Comparison of ENCODE assay signal across 37 cellular contexts in genomic region chr6:127389706-127390105, GRCh38.
"Had no signal": no experiment of that assay in that cellular context is flagged by ENCODE, and none has a peak within 500 bp of the region (broad histone marks: within the 10 kb centered on the region; RNA-seq: fewer than 3 reads in every experiment).

No MANE protein-coding gene starts in this region.

- H3K36me3 Mint-ChIP-seq: activated CD8-positive, alpha-beta memory T cell treated with anti-CD3 and anti-CD28 coated beads, Interleukin-2, amount 10 ng/mL, durations not matched to agents 7 days and 5 days; activated naive CD4-positive, alpha-beta T cell treated with anti-CD3 and anti-CD28 coated beads, Interleukin-2, amount 10 ng/mL, durations not matched to agents 7 days and 5 days; activated naive CD4-positive, alpha-beta T cell treated with anti-CD3 and anti-CD28 coated beads, Interleukin-2, amount 50 U/mL, for 24 hours; activated naive CD8-positive, alpha-beta T cell treated with anti-CD3 and anti-CD28 coated beads, Interleukin-2, amount 10 ng/mL, durations not matched to agents 7 days and 5 days; WTC11 had no signal

- H3K4me1 ChIP-seq: ascending aorta had no signal

- H3K4me3 Mint-ChIP-seq: activated CD4-positive, alpha-beta memory T cell treated with anti-CD3 and anti-CD28 coated beads, Interleukin-2, amount 10 ng/mL, durations not matched to agents 7 days and 5 days; activated CD4-positive, alpha-beta T cell treated with anti-CD3 and anti-CD28 coated beads for 36 hours; activated CD4-positive, alpha-beta T cell treated with anti-CD3 and anti-CD28 coated beads, Interleukin-2, amount 10 ng/mL, durations not matched to agents 7 days and 5 days; activated CD8-positive, alpha-beta memory T cell treated with anti-CD3 and anti-CD28 coated beads, Interleukin-2, amount 10 ng/mL, durations not matched to agents 7 days and 5 days; activated CD8-positive, alpha-beta T cell treated with anti-CD3 and anti-CD28 coated beads, Interleukin-2, amount 10 ng/mL, durations not matched to agents 7 days and 5 days; activated naive CD4-positive, alpha-beta T cell treated with anti-CD3 and anti-CD28 coated beads, Interleukin-2, amount 10 ng/mL, durations not matched to agents 7 days and 5 days; activated naive CD4-positive, alpha-beta T cell treated with anti-CD3 and anti-CD28 coated beads, Interleukin-2, amount 50 U/mL, for 24 hours; activated naive CD8-positive, alpha-beta T cell; activated naive CD8-positive, alpha-beta T cell treated with anti-CD3 and anti-CD28 coated beads, Interleukin-2, amount 10 ng/mL, durations not matched to agents 7 days and 5 days; activated naive CD8-positive, alpha-beta T cell treated with anti-CD3 and anti-CD28 coated beads, Interleukin-2, amount 50 U/mL, for 24 hours; activated T-cell treated with anti-CD3 and anti-CD28 coated beads, Interleukin-2, amount 50 U/mL, for 24 hours; brain; central memory CD8-positive, alpha-beta T cell; T-helper 1 cell treated with Interleukin-12 subunit alpha and Interleukin-12 subunit beta and Interleukin-4 antibody, amounts not matched to agents 30 μg/mL and 1 μg/mL, for 36 hours; T-helper 2 cell treated with Interferon-gamma antibody and Interleukin-4, amounts not matched to agents 5 μg/mL and 100 μg/mL, for 36 hours; WTC11 had no signal

- H3K27ac Mint-ChIP-seq: activated CD4-positive, alpha-beta memory T cell treated with anti-CD3 and anti-CD28 coated beads, Interleukin-2, amount 10 ng/mL, durations not matched to agents 7 days and 5 days; activated CD4-positive, alpha-beta T cell treated with anti-CD3 and anti-CD28 coated beads for 36 hours; activated CD4-positive, alpha-beta T cell treated with anti-CD3 and anti-CD28 coated beads, Interleukin-2, amount 10 ng/mL, durations not matched to agents 7 days and 5 days; activated CD8-positive, alpha-beta memory T cell treated with anti-CD3 and anti-CD28 coated beads, Interleukin-2, amount 10 ng/mL, durations not matched to agents 7 days and 5 days; activated CD8-positive, alpha-beta T cell treated with anti-CD3 and anti-CD28 coated beads, Interleukin-2, amount 10 ng/mL, durations not matched to agents 7 days and 5 days; activated naive CD4-positive, alpha-beta T cell treated with anti-CD3 and anti-CD28 coated beads, Interleukin-2, amount 10 ng/mL, durations not matched to agents 7 days and 5 days; activated naive CD4-positive, alpha-beta T cell treated with anti-CD3 and anti-CD28 coated beads, Interleukin-2, amount 50 U/mL, for 24 hours; activated naive CD8-positive, alpha-beta T cell; activated naive CD8-positive, alpha-beta T cell treated with anti-CD3 and anti-CD28 coated beads, Interleukin-2, amount 10 ng/mL, durations not matched to agents 7 days and 5 days; activated naive CD8-positive, alpha-beta T cell treated with anti-CD3 and anti-CD28 coated beads, Interleukin-2, amount 50 U/mL, for 24 hours; activated T-cell treated with anti-CD3 and anti-CD28 coated beads, Interleukin-2, amount 50 U/mL, for 24 hours; activated T-helper 2 cell treated with anti-CD3 and anti-CD28 coated beads, Interferon-gamma antibody, Interleukin-2, Interleukin-4, amounts not matched to agents 10 μg/mL and 5 μg/mL and 100 μg/mL, durations not matched to agents 14 hours and 24 hours and 36 hours; brain; T-helper 1 cell treated with Interleukin-12 subunit alpha and Interleukin-12 subunit beta and Interleukin-4 antibody, amounts not matched to agents 30 μg/mL and 1 μg/mL, for 36 hours; T-helper 2 cell treated with Interferon-gamma antibody and Interleukin-4, amounts not matched to agents 5 μg/mL and 100 μg/mL, for 36 hours; WTC11 had no signal

- H3K27me3 Mint-ChIP-seq: activated CD4-positive, alpha-beta T cell treated with anti-CD3 and anti-CD28 coated beads, Interleukin-2, amount 10 ng/mL, durations not matched to agents 7 days and 5 days; activated naive CD4-positive, alpha-beta T cell treated with anti-CD3 and anti-CD28 coated beads, Interleukin-2, amount 10 ng/mL, durations not matched to agents 7 days and 5 days; brain had no signal

- H3K9me3 ChIP-seq: ascending aorta had no signal

- H3K27me3 ChIP-seq: ascending aorta, cardiac muscle cell had no signal

- H3K9me3 Mint-ChIP-seq: activated CD4-positive, alpha-beta memory T cell treated with anti-CD3 and anti-CD28 coated beads, Interleukin-2, amount 10 ng/mL, durations not matched to agents 7 days and 5 days; activated CD4-positive, alpha-beta T cell treated with anti-CD3 and anti-CD28 coated beads, Interleukin-2, amount 10 ng/mL, durations not matched to agents 7 days and 5 days; activated naive CD4-positive, alpha-beta T cell treated with anti-CD3 and anti-CD28 coated beads, Interleukin-2, amount 10 ng/mL, durations not matched to agents 7 days and 5 days; activated naive CD4-positive, alpha-beta T cell treated with anti-CD3 and anti-CD28 coated beads, Interleukin-2, amount 50 U/mL, for 24 hours; activated naive CD8-positive, alpha-beta T cell treated with anti-CD3 and anti-CD28 coated beads, Interleukin-2, amount 10 ng/mL, durations not matched to agents 7 days and 5 days; activated naive CD8-positive, alpha-beta T cell treated with anti-CD3 and anti-CD28 coated beads, Interleukin-2, amount 50 U/mL, for 24 hours; activated T-cell treated with anti-CD3 and anti-CD28 coated beads, Interleukin-2, amount 50 U/mL, for 24 hours; activated T-helper 2 cell treated with anti-CD3 and anti-CD28 coated beads, Interferon-gamma antibody, Interleukin-2, Interleukin-4, amounts not matched to agents 10 μg/mL and 5 μg/mL and 100 μg/mL, durations not matched to agents 14 hours and 24 hours and 36 hours; brain; central memory CD8-positive, alpha-beta T cell; T-helper 1 cell treated with Interleukin-12 subunit alpha and Interleukin-12 subunit beta and Interleukin-4 antibody, amounts not matched to agents 30 μg/mL and 1 μg/mL, for 36 hours; T-helper 2 cell treated with Interferon-gamma antibody and Interleukin-4, amounts not matched to agents 5 μg/mL and 100 μg/mL, for 36 hours; WTC11 had no signal

- H3K27ac ChIP-seq: ascending aorta, cardiac muscle cell, WERI-Rb-1 had no signal

- DNase-seq: activated CD4-positive, alpha-beta memory T cell treated with anti-CD3 and anti-CD28 coated beads, Interleukin-2, amount 10 ng/mL, durations not matched to agents 7 days and 5 days; activated CD4-positive, alpha-beta T cell treated with anti-CD3 and anti-CD28 coated beads for 1 hour; activated CD4-positive, alpha-beta T cell treated with anti-CD3 and anti-CD28 coated beads for 36 hours; activated CD4-positive, alpha-beta T cell treated with anti-CD3 and anti-CD28 coated beads for 48 hours; activated CD4-positive, alpha-beta T cell treated with anti-CD3 and anti-CD28 coated beads, Interleukin-2, amount 10 ng/mL, durations not matched to agents 7 days and 5 days; activated CD4-positive, alpha-beta T cell treated with anti-CD3 and anti-CD28 coated beads, Interleukin-2, amount 50 U/mL, for 48 hours; activated CD4-positive, CD25-positive, alpha-beta regulatory T cell; activated CD8-positive, alpha-beta memory T cell treated with anti-CD3 and anti-CD28 coated beads for 24 hours; activated CD8-positive, alpha-beta memory T cell treated with anti-CD3 and anti-CD28 coated beads, Interleukin-2, amount 10 ng/mL, durations not matched to agents 7 days and 5 days; activated CD8-positive, alpha-beta memory T cell treated with anti-CD3 and anti-CD28 coated beads, Interleukin-2, amount 50 U/mL, for 48 hours; activated CD8-positive, alpha-beta T cell treated with anti-CD3 and anti-CD28 coated beads, Interleukin-2, amount 10 ng/mL, durations not matched to agents 7 days and 5 days; activated effector memory CD4-positive, alpha-beta T cell treated with Interleukin-2 at 50 U/mL for 16 hours; activated gamma-delta T cell; activated naive CD4-positive, alpha-beta T cell treated with anti-CD3 and anti-CD28 coated beads, Interleukin-2, amount 10 ng/mL, durations not matched to agents 7 days and 5 days; activated naive CD4-positive, alpha-beta T cell treated with Interleukin-2 at 50 U/mL for 16 hours; activated naive CD8-positive, alpha-beta T cell treated with anti-CD3 and anti-CD28 coated beads, Interleukin-2, amount 10 ng/mL, durations not matched to agents 7 days and 5 days; activated naive CD8-positive, alpha-beta T cell treated with anti-CD3 and anti-CD28 coated beads, Interleukin-2, amount 50 U/mL, for 24 hours; activated T-cell treated with anti-CD3 and anti-CD28 coated beads, Interleukin-2, amount 50 U/mL, for 24 hours; activated T-cell treated with anti-CD3 and anti-CD28 coated beads, Interleukin-2, amount 50 U/mL, for 48 hours; amygdala; anterior cingulate cortex; caudate nucleus; cerebellar nuclear complex; T-helper 1 cell; T-helper 2 cell; T-helper 9 cell; WERI-Rb-1 had no signal

- H3K4me3 ChIP-seq: ascending aorta, cardiac muscle cell had no signal

- H3K4me1 Mint-ChIP-seq: activated CD4-positive, alpha-beta memory T cell treated with anti-CD3 and anti-CD28 coated beads, Interleukin-2, amount 10 ng/mL, durations not matched to agents 7 days and 5 days; activated CD4-positive, alpha-beta T cell treated with anti-CD3 and anti-CD28 coated beads for 36 hours; activated CD4-positive, alpha-beta T cell treated with anti-CD3 and anti-CD28 coated beads, Interleukin-2, amount 10 ng/mL, durations not matched to agents 7 days and 5 days; activated CD8-positive, alpha-beta memory T cell treated with anti-CD3 and anti-CD28 coated beads, Interleukin-2, amount 10 ng/mL, durations not matched to agents 7 days and 5 days; activated naive CD4-positive, alpha-beta T cell treated with anti-CD3 and anti-CD28 coated beads, Interleukin-2, amount 10 ng/mL, durations not matched to agents 7 days and 5 days; activated naive CD4-positive, alpha-beta T cell treated with anti-CD3 and anti-CD28 coated beads, Interleukin-2, amount 50 U/mL, for 24 hours; activated naive CD8-positive, alpha-beta T cell treated with anti-CD3 and anti-CD28 coated beads, Interleukin-2, amount 10 ng/mL, durations not matched to agents 7 days and 5 days; activated naive CD8-positive, alpha-beta T cell treated with anti-CD3 and anti-CD28 coated beads, Interleukin-2, amount 50 U/mL, for 24 hours; central memory CD8-positive, alpha-beta T cell; WTC11 had no signal

- H3K36me3 ChIP-seq: ascending aorta, cardiac muscle cell, WERI-Rb-1 had no signal
